Comparison of ENCODE assay signal across 8 cellular contexts in genomic region chr6:53647437-53648094, GRCh38. TPM values are rescaled to one million over a fixed set of nuclear protein-coding genes. Genes with fewer than 3 reads are reported as not detected.
DNase-seq lines count a peak whose midpoint lies in the region; ATAC-seq and TF ChIP-seq lines count a peak whose summit lies in the region.

No MANE protein-coding gene starts in this region.

- no peak overlapping the region for H3K9ac ChIP-seq in mesendoderm (ENCODE audit: low read length)

- no peak overlapping the region for H2AK5ac ChIP-seq in mesendoderm (ENCODE audit: low read length)

- peaks cover 5% of the 10 kb centered on the region for H3K36me3 Mint-ChIP-seq in activated CD4-positive, alpha-beta T cell treated with anti-CD3 and anti-CD28 coated beads, Interleukin-2, amount 10 ng/mL, durations not matched to agents 24 days and 14 days (ENCODE audit: low read depth)

- H3K4me1 ChIP-seq in gastrocnemius medialis (peaks cover 18 to 39% of the 10 kb centered on the region in 2 donors), mesendoderm (ENCODE audit: control insufficient read depth, low read depth, low read length) (no peaks in the 10 kb centered on the region)

- no peak overlapping the region for H2BK15ac ChIP-seq in mesendoderm (replicated peaks; ENCODE audit: low read depth)

- peaks cover 7% of the 10 kb centered on the region for H3K9me3 Mint-ChIP-seq in activated CD4-positive, alpha-beta T cell treated with anti-CD3 and anti-CD28 coated beads, Interleukin-2, amount 10 ng/mL, durations not matched to agents 24 days and 14 days

- peaks cover 6% of the 10 kb centered on the region for H3K27me3 Mint-ChIP-seq in activated CD4-positive, alpha-beta T cell treated with anti-CD3 and anti-CD28 coated beads, Interleukin-2, amount 10 ng/mL, durations not matched to agents 24 days and 14 days

- peak; percentile 8 to 30 for DNase-seq in stimulated activated CD4-positive, alpha-beta T cell treated with anti-CD3 and anti-CD28 coated beads, Interleukin-15, amount 100 ng/mL, for 48 hours (ENCODE audit: low read depth in 2 of 2)
- no peak for DNase-seq in stimulated activated CD4-positive, alpha-beta T cell treated with anti-CD3 and anti-CD28 coated beads, Interleukin-4, amount 100 ng/mL, for 1 hour
- DNase-seq in activated CD4-positive, alpha-beta T cell treated with anti-CD3 and anti-CD28 coated beads, Interleukin-2, amount 10 ng/mL, durations not matched to agents 24 days and 14 days: peak; percentile 86
- no peak for DNase-seq in gastrocnemius medialis
- no peak for DNase-seq in NCI-H146 (lab: John Stamatoyannopoulos, UW)
- DNase-seq in globus pallidus (ENCODE audit: low spot score): no peak
- no peak for DNase-seq in mesendoderm

- no peaks in the 10 kb centered on the region for H3K79me1 ChIP-seq in mesendoderm (ENCODE audit: low read length)

- H3K36me3 ChIP-seq in gastrocnemius medialis (no peaks in the 10 kb centered on the region), mesendoderm (ENCODE audit: control insufficient read depth, insufficient read depth, low read length) (no peaks in the 10 kb centered on the region)

- no peak overlapping the region for H2BK120ac ChIP-seq in mesendoderm (ENCODE audit: low read depth, low read length)

- H2BK5ac ChIP-seq in mesendoderm (ENCODE audit: low read length): no peak overlapping the region

- H3K9me3 ChIP-seq in gastrocnemius medialis: no peaks in the 10 kb centered on the region

- no peak overlapping the region for H3K56ac ChIP-seq in mesendoderm (ENCODE audit: low read length)

- H3K27ac Mint-ChIP-seq in activated CD4-positive, alpha-beta T cell treated with anti-CD3 and anti-CD28 coated beads, Interleukin-2, amount 10 ng/mL, durations not matched to agents 24 days and 14 days: peak overlapping the region; percentile 69

- TF ChIP-seq CTCF in gastrocnemius medialis (IDR thresholded peaks at IDR 0.05 in 4 of 5, conservative IDR thresholded peaks at IDR 0.05 in 1 of 5): no peak

- H3K23ac ChIP-seq in mesendoderm (ENCODE audit: low read length): no peak overlapping the region

- H3K27ac ChIP-seq in gastrocnemius medialis (peak overlapping the region in 3 of 4 donors; percentile 1 to 89 (median 62)), mesendoderm (ENCODE audit: low read depth, low read length) (no peak overlapping the region)

- no peak overlapping the region for H4K5ac ChIP-seq in mesendoderm (ENCODE audit: low read length)

- intact Hi-C loops in activated CD4-positive, alpha-beta T cell treated with anti-CD3 and anti-CD28 coated beads, Interleukin-2, amount 10 ng/mL, durations not matched to agents 24 days and 14 days (cut with micrococcal nuclease): loop anchor here (1.0 kb wide), 1 partner anchor 154 kb away; no protein-coding TSS in a partner anchor
- intact Hi-C loops in gastrocnemius medialis (cut with DNase I; ENCODE audit: low total_unique reads): no loop called here

- H4K8ac ChIP-seq in mesendoderm (ENCODE audit: low read depth, low read length): no peak overlapping the region

- no peak overlapping the region for H3K4ac ChIP-seq in mesendoderm (ENCODE audit: low read depth, low read length)

- H3K27me3 ChIP-seq in gastrocnemius medialis: no peaks in the 10 kb centered on the region
- peaks cover under 1% of the 10 kb centered on the region for H3K27me3 ChIP-seq in mesendoderm (ENCODE audit: insufficient read depth, low read length, poor library complexity)

- peak; percentile 74 for ATAC-seq in HG03378 (IDR thresholded peaks at IDR 0.05; ENCODE audit: unreplicated experiment)
- no peak for ATAC-seq in gastrocnemius medialis

- no peak overlapping the region for H3K4me2 ChIP-seq in mesendoderm (ENCODE audit: low read length)

- in situ Hi-C loops in gastrocnemius medialis (cut with MboI; ENCODE audit: low sequenced_read_pairs in 4 of 4): no loop called here

- H3K18ac ChIP-seq in mesendoderm (ENCODE audit: low read length): no peak overlapping the region

- TF ChIP-seq POLR2A in gastrocnemius medialis (IDR thresholded peaks at IDR 0.05): no peak

- H3K4me3 ChIP-seq in gastrocnemius medialis (no peak overlapping the region), mesendoderm (ENCODE audit: low read length) (no peak overlapping the region)

- H3K79me2 ChIP-seq in mesendoderm (ENCODE audit: control insufficient read depth, insufficient read depth, low read length): no peaks in the 10 kb centered on the region

- H3K4me3 Mint-ChIP-seq in activated CD4-positive, alpha-beta T cell treated with anti-CD3 and anti-CD28 coated beads, Interleukin-2, amount 10 ng/mL, durations not matched to agents 24 days and 14 days: peak overlapping the region; percentile 59

- H3K4me1 Mint-ChIP-seq in activated CD4-positive, alpha-beta T cell treated with anti-CD3 and anti-CD28 coated beads, Interleukin-2, amount 10 ng/mL, durations not matched to agents 24 days and 14 days: peaks cover 30% of the 10 kb centered on the region

- WGBS in mesendoderm (ENCODE audit: extremely low coverage, insufficient coverage, low lambda C conversion rate): no CpG with 5 or more reads among the region's 5 CpGs

RNA-seq across cellular contexts. Expression of gene KLHL31, which starts 18.0 kb away (rescaled TPM):
- total RNA-seq in activated CD4-positive, alpha-beta T cell treated with anti-CD3 and anti-CD28 coated beads, Interleukin-2, amount 10 ng/mL, durations not matched to agents 24 days and 14 days: 0.21 and 0.23 TPM in 2 replicates
- 10 to 100 TPM; 11.5 to 76.1 (median 25.6) TPM for total RNA-seq in gastrocnemius medialis
- 0.11 TPM for polyA plus RNA-seq in mesendoderm (2013, experiment 1 of 2)
- 0.11 TPM for polyA plus RNA-seq in mesendoderm (2013, experiment 2 of 2)

Comparison
In these comparisons a context has a peak if more than half of its experiments do, and no peak if none do; other contexts are left out.
1. DNase-seq: peak in stimulated activated CD4-positive, alpha-beta T cell treated with anti-CD3 and anti-CD28 coated beads, Interleukin-15, amount 100 ng/mL, for 48 hours (2 of 2) and activated CD4-positive, alpha-beta T cell treated with anti-CD3 and anti-CD28 coated beads, Interleukin-2, amount 10 ng/mL, durations not matched to agents 24 days and 14 days (single experiment); none in stimulated activated CD4-positive, alpha-beta T cell treated with anti-CD3 and anti-CD28 coated beads, Interleukin-4, amount 100 ng/mL, for 1 hour (single experiment), gastrocnemius medialis (0 of 2), NCI-H146 (single experiment), globus pallidus (single experiment) and mesendoderm (single experiment).
2. RNA of gene KLHL31, which starts 18.0 kb away (total RNA-seq): 11.5 to 76.1 TPM in gastrocnemius medialis; 0.21 to 0.23 TPM in activated CD4-positive, alpha-beta T cell treated with anti-CD3 and anti-CD28 coated beads, Interleukin-2, amount 10 ng/mL, durations not matched to agents 24 days and 14 days; every median in the first group is over 10 times any median in the second.